Comparison of ENCODE assay signal across 10 cellular contexts in genomic region chr18:22166070-22166972, GRCh38. TPM values are rescaled to one million over a fixed set of nuclear protein-coding genes. Genes with fewer than 3 reads are reported as not detected.
DNase-seq lines count a peak whose midpoint lies in the region; ATAC-seq and TF ChIP-seq lines count a peak whose summit lies in the region.
"Had no signal": no experiment of that assay in that cellular context is flagged by ENCODE, and none has a peak within 500 bp of the region (broad histone marks: within the 10 kb centered on the region; RNA-seq: fewer than 3 reads in every experiment).

No MANE protein-coding gene starts in this region.

- H3K4me1 ChIP-seq in colonic mucosa = no peaks in the 10 kb centered on the region
- H3K4me1 ChIP-seq in spleen = peaks cover 3 to 63% (median 36%) of the 10 kb centered on the region in 6 donors

- 6 to 12% (median 8%) methylated on average over 46 of the region's 46 CpGs for WGBS in spleen, 5 donors

- H3K4me3 ChIP-seq in colonic mucosa (peak overlapping the region; percentile 82), spleen (peak overlapping the region; percentile 2 to 86 (median 64))
- H3K4me3 ChIP-seq: suprapubic skin had no signal

- no peaks in the 10 kb centered on the region for H3K36me3 ChIP-seq in colonic mucosa
- peaks cover 0 to 3% (median 0%) of the 10 kb centered on the region in 6 donors for H3K36me3 ChIP-seq in spleen
- H3K36me3 ChIP-seq: suprapubic skin had no signal

- peak overlapping the region; percentile 77 to 97 for H3K9ac ChIP-seq in colonic mucosa (ENCODE audit: low read depth in 2 of 2, low read length in 2 of 2)

- no peak for TF ChIP-seq POLR2A in spleen (IDR thresholded peaks at IDR 0.05)

- H3K27me3 ChIP-seq in colonic mucosa = peaks cover 26% of the 10 kb centered on the region
- H3K27me3 ChIP-seq in spleen (replicated peaks in 1 of 7) = peaks cover 10 to 100% (median 81%) of the 10 kb centered on the region in 7 donors

- DNase-seq in LoVo (ENCODE audit: low spot score) (peak; percentile 48), colonic mucosa (peak; percentile 84), left lobe of liver (ENCODE audit: low spot score) (peak; percentile 85), spleen (peak; percentile 78), NCI-H128 (lab: John Stamatoyannopoulos, UW; ENCODE audit: unreplicated experiment) (no peak), cerebellum (ENCODE audit: low spot score) (no peak)
- DNase-seq: activated gamma-delta T cell treated with Interleukin-2 at 50 U/mL for 16 hours had no signal

- intact Hi-C loops in colonic mucosa (cut with DNase I) (loop anchor here (5.0 to 10.0 kb wide), 3 partner anchors 62 to 169 kb away; no protein-coding TSS in a partner anchor), spleen (cut with DNase I; ENCODE audit: low total_unique reads) (loop anchor here (10.0 kb wide), 1 partner anchor 142 kb away; no protein-coding TSS in a partner anchor)

- H3K9me3 ChIP-seq in colonic mucosa (no peaks in the 10 kb centered on the region), spleen (no peaks in the 10 kb centered on the region)
- H3K9me3 ChIP-seq: suprapubic skin had no signal

- no peak for TF ChIP-seq CTCF in colonic mucosa (IDR thresholded peaks at IDR 0.05)
- TF ChIP-seq CTCF in spleen (IDR thresholded peaks at IDR 0.05 in 8 of 11, conservative IDR thresholded peaks at IDR 0.05 in 3 of 11) = no peak

- peak; percentile 23 for ATAC-seq in left lobe of liver
- ATAC-seq in GM18873 (IDR thresholded peaks at IDR 0.05; ENCODE audit: low FRiP score, unreplicated experiment) = no peak
- ATAC-seq in GM19035 (IDR thresholded peaks at IDR 0.05; ENCODE audit: unreplicated experiment) = no peak

- H3K27ac ChIP-seq in colonic mucosa = peak overlapping the region; percentile 92
- peak overlapping the region; percentile 42 to 93 (median 90) for H3K27ac ChIP-seq in spleen
- H3K27ac ChIP-seq: suprapubic skin had no signal

RNA-seq across cellular contexts. Expression of gene GATA6, which starts 3.1 kb away (rescaled TPM):
- total RNA-seq in colonic mucosa (10 to 100 TPM; 52.7 to 61.3 TPM), left lobe of liver (11.7 TPM), spleen (10 to 100 TPM; 27.4 to 65.3 (median 42.3) TPM), cerebellum (0.54 TPM)
- polyA plus RNA-seq in spleen = 10 to 100 TPM in 1 of 3 donors, 1 to 10 TPM in 2; 4.2 to 14.8 (median 4.9) TPM

Comparison
In these comparisons a context has a peak if more than half of its experiments do, and no peak if none do; other contexts are left out.
1. DNase-seq: peak in LoVo (single experiment), colonic mucosa (single experiment), left lobe of liver (single experiment) and spleen (single experiment); none in NCI-H128 (single experiment) and cerebellum (single experiment).